Comparison of ENCODE assay signal across 24 cellular contexts in the genomic region with DNA sequence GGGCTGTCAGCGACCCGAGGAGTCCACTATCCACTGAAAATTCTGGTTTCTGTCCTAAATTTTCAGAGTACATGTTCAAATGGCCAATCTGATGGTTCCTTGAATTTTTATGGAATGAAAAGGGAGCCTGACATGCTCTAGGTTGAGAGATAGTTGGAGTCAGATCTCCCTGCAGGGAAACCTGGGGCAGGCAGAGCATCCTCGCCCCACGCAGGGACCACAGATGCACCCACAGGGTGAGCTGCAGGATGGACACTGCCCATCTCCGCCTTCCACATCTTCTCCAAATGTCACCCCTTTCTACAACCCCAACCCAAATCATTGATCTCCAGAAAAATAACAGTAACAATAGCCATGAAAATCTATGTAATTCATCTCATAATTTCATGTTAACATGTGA.
"Had no signal": no experiment of that assay in that cellular context is flagged by ENCODE, and none has a peak within 500 bp of the region (broad histone marks: within the 10 kb centered on the region; RNA-seq: fewer than 3 reads in every experiment).

No MANE protein-coding gene starts in this region.

- ATAC-seq: activated CD8-positive, alpha-beta memory T cell treated with anti-CD3 and anti-CD28 coated beads, Interleukin-2, amount 10 ng/mL, durations not matched to agents 7 days and 5 days; WTC11 had no signal

- H3K4me3 ChIP-seq: Peyer's patch had no signal

- H3K36me3 Mint-ChIP-seq: activated CD8-positive, alpha-beta memory T cell treated with anti-CD3 and anti-CD28 coated beads, Interleukin-2, amount 10 ng/mL, durations not matched to agents 7 days and 5 days; activated naive CD8-positive, alpha-beta T cell; brain; WTC11 had no signal

- H3K36me3 ChIP-seq: Peyer's patch had no signal

- H3K27me3 Mint-ChIP-seq: activated naive CD8-positive, alpha-beta T cell had no signal

- DNase-seq: activated CD4-positive, alpha-beta T cell treated with anti-CD3 and anti-CD28 coated beads for 48 hours; activated CD4-positive, alpha-beta T cell treated with anti-CD3 and anti-CD28 coated beads, Interleukin-2, amount 50 U/mL, for 4 hours; activated CD4-positive, CD25-positive, alpha-beta regulatory T cell treated with anti-CD3 and anti-CD28 coated beads, Interleukin-2, amount 50 U/mL, for 72 hours; activated CD8-positive, alpha-beta memory T cell treated with anti-CD3 and anti-CD28 coated beads, Interleukin-2, amount 10 ng/mL, durations not matched to agents 7 days and 5 days; activated effector memory CD4-positive, alpha-beta T cell treated with Interleukin-2 at 50 U/mL for 16 hours; activated naive CD4-positive, alpha-beta T cell; activated T-cell treated with anti-CD3 and anti-CD28 coated beads, Interleukin-2, amount 50 U/mL, for 24 hours; amygdala; KG1; NCI-H1092; NCI-H1417; NCI-H1930; NCI-H2107; NCI-H345; NCI-H510A; Peyer's patch; SHP77 treated with DMSO at 0.1 percent for 48 hours; T-helper 9 cell had no signal

- H3K4me1 Mint-ChIP-seq: brain, WTC11 had no signal

- H3K27me3 ChIP-seq: Peyer's patch had no signal

- H3K9me3 ChIP-seq: Peyer's patch had no signal

- H3K4me3 Mint-ChIP-seq: activated CD8-positive, alpha-beta memory T cell treated with anti-CD3 and anti-CD28 coated beads, Interleukin-2, amount 10 ng/mL, durations not matched to agents 7 days and 5 days; activated naive CD8-positive, alpha-beta T cell; activated T-cell treated with anti-CD3 and anti-CD28 coated beads, Interleukin-2, amount 50 U/mL, for 24 hours; activated T-helper 1 cell treated with anti-CD3 and anti-CD28 coated beads, Interleukin-12 subunit alpha, Interleukin-12 subunit beta, Interleukin-2, Interleukin-4 antibody, amounts not matched to agents 30 ng/mL and 10 ng/mL and 1 ng/mL, durations not matched to agents 14 hours and 24 hours and 36 hours; brain; T-helper 1 cell treated with Interleukin-12 subunit alpha and Interleukin-12 subunit beta and Interleukin-4 antibody, amounts not matched to agents 30 μg/mL and 1 μg/mL, for 36 hours; WTC11 had no signal

- H3K9me3 Mint-ChIP-seq: activated T-cell treated with anti-CD3 and anti-CD28 coated beads, Interleukin-2, amount 50 U/mL, for 24 hours; activated T-helper 1 cell treated with anti-CD3 and anti-CD28 coated beads, Interleukin-12 subunit alpha, Interleukin-12 subunit beta, Interleukin-2, Interleukin-4 antibody, amounts not matched to agents 30 ng/mL and 10 ng/mL and 1 ng/mL, durations not matched to agents 14 hours and 24 hours and 36 hours; brain; T-helper 1 cell treated with Interleukin-12 subunit alpha and Interleukin-12 subunit beta and Interleukin-4 antibody, amounts not matched to agents 30 μg/mL and 1 μg/mL, for 36 hours; WTC11 had no signal

- H3K27ac ChIP-seq: Peyer's patch, RWPE1 had no signal

- H3K27ac Mint-ChIP-seq: activated CD8-positive, alpha-beta memory T cell treated with anti-CD3 and anti-CD28 coated beads, Interleukin-2, amount 10 ng/mL, durations not matched to agents 7 days and 5 days; activated naive CD8-positive, alpha-beta T cell; activated T-cell treated with anti-CD3 and anti-CD28 coated beads, Interleukin-2, amount 50 U/mL, for 24 hours; activated T-helper 1 cell treated with anti-CD3 and anti-CD28 coated beads, Interleukin-12 subunit alpha, Interleukin-12 subunit beta, Interleukin-2, Interleukin-4 antibody, amounts not matched to agents 30 ng/mL and 10 ng/mL and 1 ng/mL, durations not matched to agents 14 hours and 24 hours and 36 hours; brain; T-helper 1 cell treated with Interleukin-12 subunit alpha and Interleukin-12 subunit beta and Interleukin-4 antibody, amounts not matched to agents 30 μg/mL and 1 μg/mL, for 36 hours; WTC11 had no signal
